1 cellular context compared by ENCODE assay signal in the genomic region with DNA sequence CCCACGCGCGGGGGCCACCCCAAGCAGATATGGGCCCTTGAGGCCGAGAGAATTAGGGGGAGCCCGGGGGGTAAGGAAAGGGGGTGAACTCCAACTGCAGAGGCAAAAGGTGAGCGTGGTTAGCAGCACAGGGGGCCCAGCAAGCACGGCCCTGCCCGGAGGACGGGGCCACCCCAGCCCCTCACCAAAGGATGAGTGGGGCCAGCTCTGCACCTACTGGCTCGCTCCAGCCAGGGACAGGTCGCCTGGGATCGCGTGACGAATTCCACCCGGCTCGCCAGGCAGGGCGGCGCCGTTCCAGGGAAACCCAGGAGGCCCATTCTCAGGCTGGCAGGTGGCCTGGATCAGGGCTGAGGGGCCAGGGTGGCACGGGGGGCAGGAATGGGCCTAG.
TF ChIP-seq lines count a peak whose summit lies in the region.

No MANE protein-coding gene starts in this region.

TF ChIP-seq in WTC11, 78 proteins besides CTCF, POLR2A, EP300 and RAD21 (continued from another document):
- TF ChIP-seq, protein P1, sequence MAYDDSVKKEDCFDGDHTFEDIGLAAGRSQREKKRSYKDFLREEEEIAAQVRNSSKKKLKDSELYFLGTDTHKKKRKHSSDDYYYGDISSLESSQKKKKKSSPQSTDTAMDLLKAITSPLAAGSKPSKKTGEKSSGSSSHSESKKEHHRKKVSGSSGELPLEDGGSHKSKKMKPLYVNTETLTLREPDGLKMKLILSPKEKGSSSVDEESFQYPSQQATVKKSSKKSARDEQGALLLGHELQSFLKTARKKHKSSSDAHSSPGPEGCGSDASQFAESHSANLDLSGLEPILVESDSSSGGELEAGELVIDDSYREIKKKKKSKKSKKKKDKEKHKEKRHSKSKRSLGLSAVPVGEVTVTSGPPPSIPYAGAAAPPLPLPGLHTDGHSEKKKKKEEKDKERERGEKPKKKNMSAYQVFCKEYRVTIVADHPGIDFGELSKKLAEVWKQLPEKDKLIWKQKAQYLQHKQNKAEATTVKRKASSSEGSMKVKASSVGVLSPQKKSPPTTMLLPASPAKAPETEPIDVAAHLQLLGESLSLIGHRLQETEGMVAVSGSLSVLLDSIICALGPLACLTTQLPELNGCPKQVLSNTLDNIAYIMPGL (CRISPR knock-in tag; IDR thresholded peaks at IDR 0.05), result no peak
